In genomic region chr17:61814485-61814884, GRCh38 we compare ENCODE assay signal across 26 cellular contexts.
"Had no signal": no experiment of that assay in that cellular context is flagged by ENCODE, and none has a peak within 500 bp of the region (broad histone marks: within the 10 kb centered on the region; RNA-seq: fewer than 3 reads in every experiment).

No MANE protein-coding gene starts in this region.

- FAIRE-seq: endometrium, islet of Langerhans, keratinocyte had no signal

- ATAC-seq: effector memory CD8-positive, alpha-beta T cell; esophagus mucosa; gastrocnemius medialis; heart right ventricle; left cardiac atrium; left lung; left ventricle myocardium superior; lower lobe of right lung; naive thymus-derived CD4-positive, alpha-beta T cell had no signal

- H3K9me3 ChIP-seq: colonic mucosa, esophagus squamous epithelium, gastrocnemius medialis, heart right ventricle, left lung, lower lobe of right lung had no signal

- H3K4me3 ChIP-seq: colonic mucosa, esophagus squamous epithelium, gastrocnemius medialis, heart right ventricle, left lung, lower lobe of right lung had no signal

- DNase-seq: colonic mucosa; cortex of kidney; effector CD8-positive, alpha-beta T cell; effector memory CD8-positive, alpha-beta T cell; endodermal cell; erythroblast; esophagus squamous epithelium; foreskin fibroblast; foreskin melanocyte; gastrocnemius medialis; glutamatergic neuron; head of caudate nucleus; heart right ventricle; hippocampal formation; left cardiac atrium; left lung; left ventricle myocardium superior; lower lobe of right lung; mesendoderm; midbrain; naive thymus-derived CD4-positive, alpha-beta T cell had no signal

- H3K4me1 ChIP-seq: colonic mucosa, esophagus squamous epithelium, lower lobe of right lung had no signal

- H3K27ac ChIP-seq: colonic mucosa, epithelial cell of prostate, esophagus squamous epithelium, gastrocnemius medialis, heart right ventricle, left lung, lower lobe of right lung had no signal

- H3K36me3 ChIP-seq: colonic mucosa, esophagus squamous epithelium, gastrocnemius medialis, heart right ventricle, left lung, lower lobe of right lung had no signal

- H3K27me3 ChIP-seq: colonic mucosa, esophagus squamous epithelium, gastrocnemius medialis, heart right ventricle, left lung had no signal
